ENCODE assay signal across 10 cellular contexts in the genomic region with DNA sequence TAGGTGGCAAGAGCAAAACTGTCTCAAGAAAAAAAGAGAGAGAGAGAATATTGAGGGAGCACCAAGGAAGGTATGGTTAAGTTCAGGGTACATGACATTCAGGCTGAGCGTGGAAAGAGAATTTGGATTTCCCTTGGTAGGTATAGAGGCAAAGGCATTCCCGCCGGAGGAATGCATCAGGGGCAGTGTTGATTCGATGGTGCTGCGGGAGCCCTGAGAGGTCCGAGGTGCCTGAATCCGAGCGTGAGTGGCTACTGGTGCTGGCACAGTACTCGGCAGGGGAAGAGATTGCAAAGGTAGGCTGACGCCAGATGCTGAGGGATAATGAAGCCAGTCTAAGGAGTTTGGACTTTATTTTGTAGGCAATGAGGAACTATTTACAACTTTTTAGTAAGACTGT. TPM values are rescaled to one million over a fixed set of nuclear protein-coding genes. Genes with fewer than 3 reads are reported as not detected.
"Had no signal": no experiment of that assay in that cellular context is flagged by ENCODE, and none has a peak within 500 bp of the region (broad histone marks: within the 10 kb centered on the region; RNA-seq: fewer than 3 reads in every experiment).

No MANE protein-coding gene starts in this region.

- H3K4me3 ChIP-seq: K562 had no signal

- DNase-seq: IMR-90, KBM-7, KG1 had no signal

- ATAC-seq: HepG2, K562 had no signal

- H3K27ac Mint-ChIP-seq: IgD-negative memory B cell had no signal

- H3K27ac ChIP-seq: HL-60, KMS-11 had no signal

- H3K9ac ChIP-seq: KMS-11 had no signal

- H3K4me3 Mint-ChIP-seq: IgD-negative memory B cell had no signal

- FAIRE-seq: HepG2, HTR-8/SVneo, K562 had no signal

- H3K4me2 ChIP-seq: KMS-11 had no signal

- H3K36me3 Mint-ChIP-seq: IgD-negative memory B cell had no signal

RNA-seq across cellular contexts. Expression of a gene that starts 20.0 kb away (rescaled TPM):
- total RNA-seq: HT-29 had no signal
